Comparison of ENCODE assay signal across 16 cellular contexts in genomic region chr7:116780521-116780920, GRCh38.
DNase-seq lines count a peak whose midpoint lies in the region; ATAC-seq, FAIRE-seq and TF ChIP-seq lines count a peak whose summit lies in the region.
"Had no signal": no experiment of that assay in that cellular context is flagged by ENCODE, and none has a peak within 500 bp of the region (broad histone marks: within the 10 kb centered on the region; RNA-seq: fewer than 3 reads in every experiment).

No MANE protein-coding gene starts in this region.

- POLR2A ChIA-PET in activated CD4-positive, alpha-beta memory T cell treated with anti-CD3 and anti-CD28 coated beads for 36 hours (lab: Charles Lee) = no interaction called here

- no peaks in the 10 kb centered on the region for H3K27me3 Mint-ChIP-seq in activated T-cell treated with anti-CD3 and anti-CD28 coated beads, Interleukin-2, amount 50 U/mL, for 72 hours (ENCODE audit: low read depth)
- H3K27me3 Mint-ChIP-seq in activated CD4-positive, alpha-beta memory T cell treated with anti-CD3 and anti-CD28 coated beads for 36 hours = no peaks in the 10 kb centered on the region
- H3K27me3 Mint-ChIP-seq: activated naive CD4-positive, alpha-beta T cell treated with anti-CD3 and anti-CD28 coated beads, Interleukin-2, amount 10 ng/mL, durations not matched to agents 7 days and 5 days had no signal

- no peaks in the 10 kb centered on the region for H3K27me3 ChIP-seq in OCI-LY3 (ENCODE audit: low read depth, low read length)
- no peaks in the 10 kb centered on the region for H3K27me3 ChIP-seq in keratinocyte (ENCODE audit: control insufficient read depth, extremely low read depth, insufficient read depth, low read length)

- TF ChIP-seq CTCF in OCI-LY3 (IDR thresholded peaks at IDR 0.05; ENCODE audit: low read depth, low read length) (no peak), keratinocyte (optimal IDR thresholded peaks at IDR 0.05 in 1 of 3, IDR thresholded peaks at IDR 0.05 in 1 of 3, conservative IDR thresholded peaks at IDR 0.05 in 1 of 3; ENCODE audit: extremely low read depth in 1 of 3, insufficient read depth in 2 of 3, low read length in 3 of 3) (no peak)

- no peaks in the 10 kb centered on the region for H4K20me1 ChIP-seq in OCI-LY3 (ENCODE audit: insufficient read depth, low read length)
- H4K20me1 ChIP-seq in keratinocyte (ENCODE audit: control insufficient read depth, extremely low read depth, insufficient read depth, low read length) = no peaks in the 10 kb centered on the region

- H3K4me3 ChIP-seq in OCI-LY3 (ENCODE audit: low read length) = no peak overlapping the region
- H3K4me3 ChIP-seq in keratinocyte (ENCODE audit: control insufficient read depth in 2 of 3, extremely low read depth in 1 of 3, insufficient read depth in 2 of 3, low read depth in 1 of 3, low read length in 3 of 3) = no peak overlapping the region
- H3K4me3 ChIP-seq: coronary artery had no signal

- FAIRE-seq in keratinocyte (lab: Jason Lieb, UNC) = no peak

- H3K79me2 ChIP-seq in OCI-LY3 (ENCODE audit: low read length) (no peaks in the 10 kb centered on the region), keratinocyte (ENCODE audit: control insufficient read depth, insufficient read depth, low read length) (no peaks in the 10 kb centered on the region)

- peaks cover 56% of the 10 kb centered on the region for H3K4me1 ChIP-seq in OCI-LY3 (ENCODE audit: low read length)
- peaks cover 66% of the 10 kb centered on the region for H3K4me1 ChIP-seq in keratinocyte (ENCODE audit: control insufficient read depth, extremely low read depth, insufficient read depth, low read length)

- H3K4me3 Mint-ChIP-seq in activated T-cell treated with anti-CD3 and anti-CD28 coated beads, Interleukin-2, amount 50 U/mL, for 72 hours = no peak overlapping the region
- no peak overlapping the region for H3K4me3 Mint-ChIP-seq in activated CD4-positive, alpha-beta memory T cell treated with anti-CD3 and anti-CD28 coated beads for 36 hours
- H3K4me3 Mint-ChIP-seq: activated CD4-positive, alpha-beta memory T cell treated with anti-CD3 and anti-CD28 coated beads, Interleukin-2, amount 10 ng/mL, durations not matched to agents 7 days and 5 days; activated naive CD4-positive, alpha-beta T cell treated with anti-CD3 and anti-CD28 coated beads, Interleukin-2, amount 10 ng/mL, durations not matched to agents 7 days and 5 days; H9; nephron progenitor cell had no signal

- H3K9ac ChIP-seq in OCI-LY3 (ENCODE audit: low read length) (0 out of 2 replicates have a peak overlapping the region, but pooled peaks have one; percentile 0), keratinocyte (ENCODE audit: control insufficient read depth, extremely low read depth, insufficient read depth, low read length) (no peak overlapping the region)

- intact Hi-C loops in activated CD4-positive, alpha-beta memory T cell treated with anti-CD3 and anti-CD28 coated beads for 36 hours (cut with micrococcal nuclease) = loop anchor here (10.0 kb wide), 1 partner anchor 466 kb away; no protein-coding TSS in a partner anchor

- H2AFZ ChIP-seq in OCI-LY3 (ENCODE audit: low read depth, low read length) (no peak overlapping the region), keratinocyte (ENCODE audit: control insufficient read depth, low read length) (no peak overlapping the region)

- H3K36me3 ChIP-seq in OCI-LY3 (replicated peaks; ENCODE audit: low read depth, low read length) = peaks cover 18% of the 10 kb centered on the region
- peaks cover 23 to 55% of the 10 kb centered on the region in 2 experiments for H3K36me3 ChIP-seq in keratinocyte (ENCODE audit: control insufficient read depth in 2 of 2, extremely low read depth in 1 of 2, insufficient read depth in 2 of 2, low read length in 2 of 2)

- dilution Hi-C loops in keratinocyte (cut with MboI; ENCODE audit: extremely low pct_ligation_motif_present, low sequenced_read_pairs) = no loop called here

- H3K36me3 Mint-ChIP-seq in activated T-cell treated with anti-CD3 and anti-CD28 coated beads, Interleukin-2, amount 50 U/mL, for 72 hours (ENCODE audit: insufficient read depth in 2 of 2) = no peaks in the 10 kb centered on the region
- no peaks in the 10 kb centered on the region for H3K36me3 Mint-ChIP-seq in activated CD4-positive, alpha-beta memory T cell treated with anti-CD3 and anti-CD28 coated beads for 36 hours
- H3K36me3 Mint-ChIP-seq: activated naive CD4-positive, alpha-beta T cell treated with anti-CD3 and anti-CD28 coated beads, Interleukin-2, amount 10 ng/mL, durations not matched to agents 7 days and 5 days had no signal

- no peaks in the 10 kb centered on the region for H3K9me3 Mint-ChIP-seq in activated T-cell treated with anti-CD3 and anti-CD28 coated beads, Interleukin-2, amount 50 U/mL, for 72 hours
- no peaks in the 10 kb centered on the region for H3K9me3 Mint-ChIP-seq in activated CD4-positive, alpha-beta memory T cell treated with anti-CD3 and anti-CD28 coated beads for 36 hours
- H3K9me3 Mint-ChIP-seq: activated CD4-positive, alpha-beta memory T cell treated with anti-CD3 and anti-CD28 coated beads, Interleukin-2, amount 10 ng/mL, durations not matched to agents 7 days and 5 days; activated naive CD4-positive, alpha-beta T cell treated with anti-CD3 and anti-CD28 coated beads, Interleukin-2, amount 10 ng/mL, durations not matched to agents 7 days and 5 days; H9; nephron progenitor cell had no signal

- ATAC-seq in activated T-cell treated with anti-CD3 and anti-CD28 coated beads, Interleukin-2, amount 50 U/mL, for 72 hours (replicated peaks in 1 of 2) = peak; percentile 51 to 58
- peak; percentile 77 for ATAC-seq in stimulated activated naive CD8-positive, alpha-beta T cell treated with anti-CD3 and anti-CD28 coated beads, Interleukin-15, Interleukin-2, amounts not matched to agents 100 U/mL and 50 U/mL, for 24 hours

- H3K27ac Mint-ChIP-seq in activated T-cell treated with anti-CD3 and anti-CD28 coated beads, Interleukin-2, amount 50 U/mL, for 72 hours = no peak overlapping the region
- no peak overlapping the region for H3K27ac Mint-ChIP-seq in activated CD4-positive, alpha-beta memory T cell treated with anti-CD3 and anti-CD28 coated beads for 36 hours
- H3K27ac Mint-ChIP-seq: activated CD4-positive, alpha-beta memory T cell treated with anti-CD3 and anti-CD28 coated beads, Interleukin-2, amount 10 ng/mL, durations not matched to agents 7 days and 5 days; activated naive CD4-positive, alpha-beta T cell treated with anti-CD3 and anti-CD28 coated beads, Interleukin-2, amount 10 ng/mL, durations not matched to agents 7 days and 5 days; nephron progenitor cell had no signal

- H3K9me1 ChIP-seq in keratinocyte (ENCODE audit: control insufficient read depth, extremely low read depth, insufficient read depth, low read length) = no peaks in the 10 kb centered on the region

- CTCF ChIA-PET in activated CD4-positive, alpha-beta memory T cell treated with anti-CD3 and anti-CD28 coated beads for 36 hours (lab: Charles Lee) = interaction anchor here (0.6 to 1.1 kb wide), 3 partner anchors 67 to 607 kb away, joined by 3 read pairs; no protein-coding TSS in a partner anchor

- peak overlapping the region; percentile 43 for H3K4me2 ChIP-seq in OCI-LY3 (ENCODE audit: low read length)
- no peak overlapping the region for H3K4me2 ChIP-seq in keratinocyte (ENCODE audit: control insufficient read depth, extremely low read depth, insufficient read depth, low read depth, low read length)

- H3K4me1 Mint-ChIP-seq in activated T-cell treated with anti-CD3 and anti-CD28 coated beads, Interleukin-2, amount 50 U/mL, for 72 hours (ENCODE audit: low read depth) = peaks cover 6% of the 10 kb centered on the region
- H3K4me1 Mint-ChIP-seq in activated CD4-positive, alpha-beta memory T cell treated with anti-CD3 and anti-CD28 coated beads for 36 hours (ENCODE audit: low read depth) = peaks cover 11% of the 10 kb centered on the region
- H3K4me1 Mint-ChIP-seq: activated CD4-positive, alpha-beta memory T cell treated with anti-CD3 and anti-CD28 coated beads, Interleukin-2, amount 10 ng/mL, durations not matched to agents 7 days and 5 days; activated naive CD4-positive, alpha-beta T cell treated with anti-CD3 and anti-CD28 coated beads, Interleukin-2, amount 10 ng/mL, durations not matched to agents 7 days and 5 days had no signal

- no peak for DNase-seq in activated T-cell treated with anti-CD3 and anti-CD28 coated beads, Interleukin-2, amount 50 U/mL, for 72 hours
- DNase-seq in activated T-cell treated with anti-CD3 and anti-CD28 coated beads, Interleukin-2, amount 50 U/mL, for 1 hour = no peak
- DNase-seq in keratinocyte (ENCODE audit: low read depth, low spot score) (no peak), erythroblast (lab: John Stamatoyannopoulos, UW) (no peak), DMS114 treated with DMSO at 0.1 percent for 48 hours (lab: John Stamatoyannopoulos, UW; ENCODE audit: unreplicated experiment) (no peak)
- DNase-seq in stimulated activated naive CD8-positive, alpha-beta T cell treated with anti-CD3 and anti-CD28 coated beads, Interleukin-15, Interleukin-2, amounts not matched to agents 100 U/mL and 50 U/mL, for 24 hours = no peak
- DNase-seq in activated CD4-positive, alpha-beta memory T cell treated with anti-CD3 and anti-CD28 coated beads for 36 hours = no peak
- DNase-seq: activated CD4-positive, alpha-beta memory T cell treated with anti-CD3 and anti-CD28 coated beads, Interleukin-2, amount 10 ng/mL, durations not matched to agents 7 days and 5 days; activated naive CD4-positive, alpha-beta T cell treated with anti-CD3 and anti-CD28 coated beads, Interleukin-2, amount 10 ng/mL, durations not matched to agents 7 days and 5 days; Kasumi-1; NCI-H2081 treated with DMSO at 0.1 percent for 48 hours; nephron progenitor cell; NK-92 treated with Interleukin-12 subunit alpha and Interleukin-12 subunit beta, amount 100 ng/mL, for 24 hours had no signal

- no peak for TF ChIP-seq POLR2A in erythroblast (IDR thresholded peaks at IDR 0.05; ENCODE audit: low read length)

- H3K9me3 ChIP-seq in OCI-LY3 (ENCODE audit: insufficient read depth, low read length) (no peaks in the 10 kb centered on the region), keratinocyte (ENCODE audit: control insufficient read depth, low read depth, low read length) (no peaks in the 10 kb centered on the region)

- H3K27ac ChIP-seq in OCI-LY3 (ENCODE audit: low read length) (no peak overlapping the region), keratinocyte (ENCODE audit: control insufficient read depth, insufficient read depth, low read length) (peak overlapping the region; percentile 3)
